Comparison of ENCODE assay signal across 23 cellular contexts in the genomic region with DNA sequence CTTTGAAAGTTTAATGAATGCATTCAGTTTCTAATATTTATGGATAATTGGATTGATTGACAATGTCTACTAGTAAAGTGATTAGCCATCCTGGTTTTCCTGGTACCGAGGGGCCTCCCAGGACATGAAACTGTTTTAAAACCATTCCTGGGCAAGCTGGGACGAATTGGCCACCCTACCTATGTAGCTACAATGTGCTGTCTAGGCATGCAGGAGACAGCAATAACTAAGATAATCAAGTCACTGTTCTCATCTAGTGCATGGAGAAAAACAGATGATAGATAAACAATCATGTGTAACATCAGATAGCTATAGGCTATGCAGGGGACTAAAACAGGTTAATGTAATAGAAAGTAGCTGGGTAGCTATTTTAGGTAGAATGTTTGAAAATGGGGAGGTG.
"Had no signal": no experiment of that assay in that cellular context is flagged by ENCODE, and none has a peak within 500 bp of the region (broad histone marks: within the 10 kb centered on the region; RNA-seq: fewer than 3 reads in every experiment).

No MANE protein-coding gene starts in this region.

- H3K9me3 ChIP-seq: MG63, SK-N-SH had no signal

- FAIRE-seq: HTR-8/SVneo had no signal

- H3K27me3 ChIP-seq: MG63 had no signal

- H3K9ac ChIP-seq: SK-N-SH had no signal

- DNase-seq: KBM-7, MG63, NCI-H1092, NCI-H1105 treated with DMSO at 0.1 percent for 48 hours, NCI-H1417 treated with DMSO at 0.1 percent for 48 hours, NCI-H146, NCI-H1694 treated with DMSO at 0.1 percent for 48 hours, NCI-H1930, NCI-H2081 treated with DMSO at 0.1 percent for 48 hours, NCI-H2171, NCI-H226, NCI-H446, NCI-H510A, NCI-H524 treated with DMSO at 0.1 percent for 48 hours, NCI-H69, NCI-H774, PC-3, SHP77, SK-N-SH had no signal

- H3K27ac ChIP-seq: HL-60, RWPE1 had no signal

- ATAC-seq: Panc1, PC-3 had no signal

- H3K4me3 ChIP-seq: MG63 had no signal

- H3K4me2 ChIP-seq: SK-N-SH had no signal

- H3K36me3 ChIP-seq: MG63 had no signal
